Comparison of ENCODE assay signal across 30 cellular contexts in genomic region chr1:20534659-20535417, GRCh38. TPM values are rescaled to one million over a fixed set of nuclear protein-coding genes. Genes with fewer than 3 reads are reported as not detected.
"Had no signal": no experiment of that assay in that cellular context is flagged by ENCODE, and none has a peak within 500 bp of the region (broad histone marks: within the 10 kb centered on the region; RNA-seq: fewer than 3 reads in every experiment).

No MANE protein-coding gene starts in this region.

- H3K36me3 Mint-ChIP-seq: activated naive CD8-positive, alpha-beta T cell treated with anti-CD3 and anti-CD28 coated beads for 36 hours; natural killer cell treated with Interleukin-12 subunit alpha and Interleukin-12 subunit beta and Interleukin-15 and Interleukin-18, amount 100 ng/mL, for 72 hours; stimulated activated memory B cell treated with anti-CD40 and anti-IgM and Interleukin-4, amounts not matched to agents 10 μg/mL and 1 μg/mL and 100 μg/mL, for 72 hours had no signal

- H3K27ac Mint-ChIP-seq: activated B cell treated with CpG ODN at 0.5 μM for 24 hours; activated naive CD4-positive, alpha-beta T cell treated with anti-CD3 and anti-CD28 coated beads for 36 hours; activated naive CD8-positive, alpha-beta T cell treated with anti-CD3 and anti-CD28 coated beads for 36 hours; effector memory CD8-positive, alpha-beta T cell; natural killer cell treated with Interleukin-12 subunit alpha and Interleukin-12 subunit beta and Interleukin-15 and Interleukin-18, amount 100 ng/mL, for 72 hours; stimulated activated memory B cell treated with anti-CD40 and anti-IgM and Interleukin-4, amounts not matched to agents 10 μg/mL and 1 μg/mL and 100 μg/mL, for 72 hours had no signal

- H3K36me3 ChIP-seq: ascending aorta, brain microvascular endothelial cell, gastrocnemius medialis, left lung, sigmoid colon, stomach, tibial nerve had no signal

- H3K4me1 ChIP-seq: ascending aorta, gastrocnemius medialis, left lung, sigmoid colon, tibial nerve had no signal

- ATAC-seq: effector memory CD8-positive, alpha-beta T cell; gastrocnemius medialis; left lung; mucosa of descending colon; stimulated activated memory B cell treated with anti-CD40 and anti-IgM and Interleukin-4, amounts not matched to agents 10 μg/mL and 1 μg/mL and 100 μg/mL, for 72 hours had no signal

- H3K4me3 Mint-ChIP-seq: activated B cell treated with CpG ODN at 0.5 μM for 24 hours; activated naive CD4-positive, alpha-beta T cell treated with anti-CD3 and anti-CD28 coated beads for 36 hours; activated naive CD8-positive, alpha-beta T cell treated with anti-CD3 and anti-CD28 coated beads for 36 hours; effector memory CD8-positive, alpha-beta T cell; natural killer cell treated with Interleukin-12 subunit alpha and Interleukin-12 subunit beta and Interleukin-15 and Interleukin-18, amount 100 ng/mL, for 72 hours; stimulated activated memory B cell treated with anti-CD40 and anti-IgM and Interleukin-4, amounts not matched to agents 10 μg/mL and 1 μg/mL and 100 μg/mL, for 72 hours had no signal

- H3K4me1 Mint-ChIP-seq: activated B cell treated with CpG ODN at 0.5 μM for 24 hours; activated naive CD8-positive, alpha-beta T cell treated with anti-CD3 and anti-CD28 coated beads for 36 hours; stimulated activated memory B cell treated with anti-CD40 and anti-IgM and Interleukin-4, amounts not matched to agents 10 μg/mL and 1 μg/mL and 100 μg/mL, for 72 hours had no signal

- H3K4me3 ChIP-seq: ascending aorta, gastrocnemius medialis, left lung, mucosa of descending colon, sigmoid colon, stomach, tibial nerve had no signal

- H3K9me3 ChIP-seq: ascending aorta, gastrocnemius medialis, left lung, mucosa of descending colon, sigmoid colon, stomach, tibial nerve had no signal

- H3K9me3 Mint-ChIP-seq: activated B cell treated with CpG ODN at 0.5 μM for 24 hours; activated naive CD4-positive, alpha-beta T cell treated with anti-CD3 and anti-CD28 coated beads for 36 hours; activated naive CD8-positive, alpha-beta T cell treated with anti-CD3 and anti-CD28 coated beads for 36 hours; effector memory CD8-positive, alpha-beta T cell; natural killer cell treated with Interleukin-12 subunit alpha and Interleukin-12 subunit beta and Interleukin-15 and Interleukin-18, amount 100 ng/mL, for 72 hours; stimulated activated memory B cell treated with anti-CD40 and anti-IgM and Interleukin-4, amounts not matched to agents 10 μg/mL and 1 μg/mL and 100 μg/mL, for 72 hours had no signal

- H3K27ac ChIP-seq: ascending aorta, brain microvascular endothelial cell, gastrocnemius medialis, left lung, sigmoid colon, stomach, tibial nerve had no signal

- DNase-seq: activated B cell treated with CpG ODN at 0.5 μM for 24 hours; activated CD4-positive, alpha-beta T cell treated with anti-CD3 and anti-CD28 coated beads for 4 hours; activated CD4-positive, alpha-beta T cell treated with anti-CD3 and anti-CD28 coated beads, Interleukin-2, amount 50 U/mL, for 4 hours; activated effector memory CD4-positive, alpha-beta T cell treated with Interleukin-2 at 50 U/mL for 16 hours; activated naive CD4-positive, alpha-beta T cell treated with anti-CD3 and anti-CD28 coated beads for 36 hours; activated naive CD8-positive, alpha-beta T cell treated with anti-CD3 and anti-CD28 coated beads for 36 hours; activated T-cell treated with anti-CD3 and anti-CD28 coated beads for 4 hours; brain microvascular endothelial cell; cortex of kidney; effector memory CD8-positive, alpha-beta T cell; erythroblast; gastrocnemius medialis; glutamatergic neuron; hippocampal formation; kidney glomerular epithelial cell; left lung; mucosa of descending colon; sigmoid colon; small intestine; stimulated activated CD4-positive, alpha-beta T cell treated with anti-CD3 and anti-CD28 coated beads, Interleukin-1b, Interleukin-23, amount 100 ng/mL, for 48 hours; stimulated activated CD4-positive, alpha-beta T cell treated with anti-CD3 and anti-CD28 coated beads, Interleukin-4, amount 100 ng/mL, for 4 hours; stimulated activated CD8-positive, alpha-beta memory T cell treated with anti-CD3 and anti-CD28 coated beads, Interleukin-4, amount 100 ng/mL, for 48 hours; stomach; T-helper 2 cell had no signal

- H3K27me3 ChIP-seq: ascending aorta had no signal

RNA-seq across cellular contexts. Expression of gene FAM43B, which starts 17.5 kb away (rescaled TPM):
- total RNA-seq: activated B cell treated with CpG ODN at 0.5 μM for 24 hours; activated naive CD4-positive, alpha-beta T cell treated with anti-CD3 and anti-CD28 coated beads for 36 hours; activated naive CD8-positive, alpha-beta T cell treated with anti-CD3 and anti-CD28 coated beads for 36 hours; lung microvascular endothelial cell; natural killer cell treated with Interleukin-12 subunit alpha and Interleukin-12 subunit beta and Interleukin-15 and Interleukin-18, amount 100 ng/mL, for 72 hours; stomach had no signal

RNA-seq across cellular contexts. Expression of gene CDA, which starts 54.1 kb away (rescaled TPM):
- total RNA-seq: activated B cell treated with CpG ODN at 0.5 μM for 24 hours; activated naive CD4-positive, alpha-beta T cell treated with anti-CD3 and anti-CD28 coated beads for 36 hours; activated naive CD8-positive, alpha-beta T cell treated with anti-CD3 and anti-CD28 coated beads for 36 hours; chondrocyte; natural killer cell treated with Interleukin-12 subunit alpha and Interleukin-12 subunit beta and Interleukin-15 and Interleukin-18, amount 100 ng/mL, for 72 hours had no signal
